Comparison of ENCODE assay signal across 9 cellular contexts in the genomic region with DNA sequence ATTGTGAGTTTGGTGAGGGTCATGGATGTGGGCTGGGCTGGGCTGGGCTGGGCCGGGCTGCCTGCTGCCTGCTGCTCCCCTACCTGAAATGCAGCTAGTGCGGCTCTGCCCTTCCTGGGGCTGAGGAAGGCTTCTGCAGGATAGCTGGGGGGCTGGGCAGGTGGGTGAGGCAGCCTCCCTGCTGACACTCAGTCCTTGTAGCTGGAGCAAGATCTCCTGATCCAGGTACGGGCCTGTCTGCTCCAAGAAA. TPM values are rescaled to one million over a fixed set of nuclear protein-coding genes. Genes with fewer than 3 reads are reported as not detected.
DNase-seq lines count a peak whose midpoint lies in the region; ATAC-seq and TF ChIP-seq lines count a peak whose summit lies in the region.
"Had no signal": no experiment of that assay in that cellular context is flagged by ENCODE, and none has a peak within 500 bp of the region (broad histone marks: within the 10 kb centered on the region; RNA-seq: fewer than 3 reads in every experiment).

No MANE protein-coding gene starts in this region.

- POLR2A ChIA-PET in activated CD4-positive, alpha-beta T cell treated with anti-CD3 and anti-CD28 coated beads, Interleukin-2, amount 10 ng/mL, durations not matched to agents 7 days and 5 days (lab: Charles Lee), result interaction anchor here (0.5 kb wide), 1 partner anchor 347 kb away, joined by 3 read pairs; no protein-coding TSS in a partner anchor

- no peak overlapping the region for H2AFZ ChIP-seq in smooth muscle cell (ENCODE audit: low read depth)

- no peaks in the 10 kb centered on the region for H3K27me3 ChIP-seq in smooth muscle cell (ENCODE audit: low read depth)

- no peak for ATAC-seq in omental fat pad (ENCODE audit: low FRiP score)

- peak; percentile 30; the same call in 1 of the 2 replicates for TF ChIP-seq POLR2A in Raji (IDR thresholded peaks at IDR 0.05; ENCODE audit: insufficient read depth, low read depth, low read length)

- H3K27me3 Mint-ChIP-seq in activated CD4-positive, alpha-beta T cell treated with anti-CD3 and anti-CD28 coated beads, Interleukin-2, amount 10 ng/mL, durations not matched to agents 7 days and 5 days, result no peaks in the 10 kb centered on the region

- H3K79me2 ChIP-seq in smooth muscle cell (ENCODE audit: low read depth), result peaks cover 27% of the 10 kb centered on the region

- CTCF ChIA-PET in activated CD4-positive, alpha-beta T cell treated with anti-CD3 and anti-CD28 coated beads, Interleukin-2, amount 10 ng/mL, durations not matched to agents 7 days and 5 days (lab: Charles Lee), result interaction anchor here (0.9 to 1.5 kb wide), 6 partner anchors 10 to 134 kb away, joined by 3 to 4 read pairs (median 3); partner anchors contain the start of gene CPNE7

- H3K9me3 Mint-ChIP-seq in activated CD4-positive, alpha-beta T cell treated with anti-CD3 and anti-CD28 coated beads, Interleukin-2, amount 10 ng/mL, durations not matched to agents 7 days and 5 days, result no peaks in the 10 kb centered on the region

- peaks cover 48% of the 10 kb centered on the region for H3K4me1 Mint-ChIP-seq in activated CD4-positive, alpha-beta T cell treated with anti-CD3 and anti-CD28 coated beads, Interleukin-2, amount 10 ng/mL, durations not matched to agents 7 days and 5 days

- H3K36me3 ChIP-seq in smooth muscle cell (ENCODE audit: low read depth), result peaks cover 7% of the 10 kb centered on the region

- TF ChIP-seq CTCF in epithelial cell of proximal tubule (conservative IDR thresholded peaks at IDR 0.05; ENCODE audit: low read depth, low read length), result no peak
- no peak for TF ChIP-seq CTCF in smooth muscle cell (IDR thresholded peaks at IDR 0.05; ENCODE audit: borderline replicate concordance, insufficient read depth, poor library complexity, severe bottlenecking)
- no peak for TF ChIP-seq CTCF in omental fat pad (IDR thresholded peaks at IDR 0.05)

- no peaks in the 10 kb centered on the region for H3K9me3 ChIP-seq in smooth muscle cell (replicated peaks; ENCODE audit: low read depth)
- H3K9me3 ChIP-seq: SJSA1 had no signal

- no peak overlapping the region for H3K9ac ChIP-seq in smooth muscle cell (ENCODE audit: low read depth)

- no peak overlapping the region for H3K27ac ChIP-seq in smooth muscle cell (ENCODE audit: low read depth)
- H3K27ac ChIP-seq: SJSA1 had no signal

- H3K27ac Mint-ChIP-seq in activated CD4-positive, alpha-beta T cell treated with anti-CD3 and anti-CD28 coated beads, Interleukin-2, amount 10 ng/mL, durations not matched to agents 7 days and 5 days, result no peak overlapping the region

- WGBS in smooth muscle cell (ENCODE audit: low lambda C conversion rate), result 16% methylated on average over 3 of the region's 3 CpGs

- DNase-seq in activated CD4-positive, alpha-beta T cell treated with anti-CD3 and anti-CD28 coated beads, Interleukin-2, amount 10 ng/mL, durations not matched to agents 7 days and 5 days, result no peak
- no peak for DNase-seq in activated CD4-positive, alpha-beta T cell treated with anti-CD3 and anti-CD28 coated beads for 48 hours
- DNase-seq in epithelial cell of proximal tubule (ENCODE audit: low read depth) (no peak), smooth muscle cell (lab: John Stamatoyannopoulos, UW; ENCODE audit: unreplicated experiment) (no peak), NCI-H345 (lab: John Stamatoyannopoulos, UW) (no peak), omental fat pad (ENCODE audit: low spot score) (no peak)
- no peak for DNase-seq in stimulated activated CD4-positive, alpha-beta T cell treated with anti-CD3 and anti-CD28 coated beads, Interleukin-1b, Interleukin-23, amount 100 ng/mL, for 48 hours

- peak overlapping the region; percentile 22 for H3K4me3 Mint-ChIP-seq in activated CD4-positive, alpha-beta T cell treated with anti-CD3 and anti-CD28 coated beads, Interleukin-2, amount 10 ng/mL, durations not matched to agents 7 days and 5 days

- peaks cover 65% of the 10 kb centered on the region for H4K20me1 ChIP-seq in smooth muscle cell (ENCODE audit: low read depth)

- H3K4me3 ChIP-seq in epithelial cell of proximal tubule (ENCODE audit: low read depth, low read length) (peak overlapping the region; percentile 46), smooth muscle cell (no peak overlapping the region)
- H3K4me3 ChIP-seq: SJSA1 had no signal

- peaks cover 24% of the 10 kb centered on the region for H3K4me1 ChIP-seq in smooth muscle cell (ENCODE audit: low read depth)

- peak overlapping the region; percentile 44 for H3K4me2 ChIP-seq in smooth muscle cell

- H3K36me3 Mint-ChIP-seq in activated CD4-positive, alpha-beta T cell treated with anti-CD3 and anti-CD28 coated beads, Interleukin-2, amount 10 ng/mL, durations not matched to agents 7 days and 5 days (ENCODE audit: low read depth), result peaks cover 37% of the 10 kb centered on the region

- H3F3A ChIP-seq in smooth muscle cell (ENCODE audit: low read depth), result peaks cover 27% of the 10 kb centered on the region

RNA-seq across cellular contexts. Expression of gene RPL13, which starts 4.7 kb away (rescaled TPM):
- total RNA-seq in activated CD4-positive, alpha-beta T cell treated with anti-CD3 and anti-CD28 coated beads, Interleukin-2, amount 10 ng/mL, durations not matched to agents 7 days and 5 days, result 1,000 to 10,000 TPM; 1,763 to 2,076 TPM
- total RNA-seq in epithelial cell of proximal tubule (5,232 and 9,109 TPM in 2 replicates), smooth muscle cell (3,317 and 3,917 TPM in 2 replicates), omental fat pad (1,000 to 10,000 TPM; 4,137 to 5,837 (median 4,637) TPM)
- polyA plus RNA-seq in smooth muscle cell, result 1,063 and 1,144 TPM in 2 replicates

RNA-seq across cellular contexts. Expression of gene CPNE7, which starts 10.4 kb away (rescaled TPM):
- 1 to 10 TPM; 5.1 to 5.7 TPM for total RNA-seq in activated CD4-positive, alpha-beta T cell treated with anti-CD3 and anti-CD28 coated beads, Interleukin-2, amount 10 ng/mL, durations not matched to agents 7 days and 5 days
- 16.6 and 20.2 TPM in 2 replicates for total RNA-seq in epithelial cell of proximal tubule
- total RNA-seq in smooth muscle cell, result 0.58 TPM in 1 of 2 replicates, not detected in the other
- polyA plus RNA-seq in smooth muscle cell, result 0.14 and 0.43 TPM in 2 replicates
- 1 to 10 TPM in 2 of 4 donors, under 1 TPM in 1, not detected in 1; 0.19 to 2.4 (median 1.1) TPM for total RNA-seq in omental fat pad

RNA-seq across cellular contexts. Expression of gene DPEP1, which starts 48.3 kb away (rescaled TPM):
- total RNA-seq in activated CD4-positive, alpha-beta T cell treated with anti-CD3 and anti-CD28 coated beads, Interleukin-2, amount 10 ng/mL, durations not matched to agents 7 days and 5 days, result not detected
- total RNA-seq in epithelial cell of proximal tubule (0.65 and 5.0 TPM in 2 replicates), smooth muscle cell (not detected in 2 replicates), omental fat pad (1 to 10 TPM in 1 of 4 donors, not detected in 3; 1.1 TPM)
- polyA plus RNA-seq in smooth muscle cell, result 0.30 TPM in 1 of 2 replicates, not detected in the other

RNA-seq across cellular contexts. Expression of gene SPG7, which starts 57.0 kb away (rescaled TPM):
- 100 to 1,000 TPM in 1 of 2 experiments, 10 to 100 TPM in 1; 88.3 to 101 TPM for total RNA-seq in activated CD4-positive, alpha-beta T cell treated with anti-CD3 and anti-CD28 coated beads, Interleukin-2, amount 10 ng/mL, durations not matched to agents 7 days and 5 days
- total RNA-seq in epithelial cell of proximal tubule (66.7 and 122 TPM in 2 replicates), smooth muscle cell (49.3 and 94.6 TPM in 2 replicates), omental fat pad (100 to 1,000 TPM in 1 of 4 donors, 10 to 100 TPM in 3; 68.6 to 125 (median 74.8) TPM)
- polyA plus RNA-seq in smooth muscle cell, result 61.4 and 75.4 TPM in 2 replicates
